ENCODE assay signal across 38 cellular contexts in genomic region chr2:167537743-167538142, GRCh38.
"Had no signal": no experiment of that assay in that cellular context is flagged by ENCODE, and none has a peak within 500 bp of the region (broad histone marks: within the 10 kb centered on the region; RNA-seq: fewer than 3 reads in every experiment).

No MANE protein-coding gene starts in this region.

- ATAC-seq: activated CD8-positive, alpha-beta T cell treated with anti-CD3 and anti-CD28 coated beads for 36 hours; activated naive CD4-positive, alpha-beta T cell treated with anti-CD3 and anti-CD28 coated beads, Interleukin-2, amount 50 U/mL, for 72 hours; activated T-cell treated with anti-CD3 and anti-CD28 coated beads, Interleukin-2, amount 50 U/mL, for 4 hours; activated T-cell treated with anti-CD3 and anti-CD28 coated beads, Interleukin-2, amount 50 U/mL, for 72 hours; activated T-helper 17 cell treated with anti-CD3 and anti-CD28 coated beads, Interleukin-2, amount 50 U/mL, for 72 hours had no signal

- H3K36me3 ChIP-seq: adrenal gland, cardiac muscle cell had no signal

- H3K27ac Mint-ChIP-seq: activated B cell treated with CpG ODN at 0.5 μM for 24 hours; activated CD4-positive, alpha-beta memory T cell treated with anti-CD3 and anti-CD28 coated beads for 36 hours; activated CD4-positive, alpha-beta T cell treated with anti-CD3 and anti-CD28 coated beads, Interleukin-2, amount 10 ng/mL, durations not matched to agents 24 days and 14 days; activated CD8-positive, alpha-beta T cell treated with anti-CD3 and anti-CD28 coated beads for 36 hours; activated naive CD4-positive, alpha-beta T cell treated with anti-CD3 and anti-CD28 coated beads for 36 hours; activated naive CD4-positive, alpha-beta T cell treated with anti-CD3 and anti-CD28 coated beads, Interleukin-2, amount 50 U/mL, for 72 hours; activated naive CD8-positive, alpha-beta T cell treated with anti-CD3 and anti-CD28 coated beads for 36 hours; activated T-cell treated with anti-CD3 and anti-CD28 coated beads, Interleukin-2, amount 50 U/mL, for 72 hours; activated T-helper 1 cell treated with anti-CD3 and anti-CD28 coated beads, Interleukin-12 subunit alpha, Interleukin-12 subunit beta, Interleukin-2, Interleukin-4 antibody, amounts not matched to agents 30 ng/mL and 10 ng/mL and 1 ng/mL, durations not matched to agents 14 hours and 24 hours and 36 hours; activated T-helper 17 cell treated with anti-CD3 and anti-CD28 coated beads, Interleukin-2, amount 50 U/mL, for 72 hours; brain; T-helper 1 cell treated with Interleukin-12 subunit alpha and Interleukin-12 subunit beta and Interleukin-4 antibody, amounts not matched to agents 30 μg/mL and 1 μg/mL, for 36 hours; T-helper 2 cell treated with Interferon-gamma antibody and Interleukin-4, amounts not matched to agents 5 μg/mL and 100 μg/mL, for 36 hours had no signal

- H3K4me1 Mint-ChIP-seq: activated B cell treated with CpG ODN at 0.5 μM for 24 hours; activated CD4-positive, alpha-beta T cell treated with anti-CD3 and anti-CD28 coated beads, Interleukin-2, amount 10 ng/mL, durations not matched to agents 24 days and 14 days; activated naive CD8-positive, alpha-beta T cell treated with anti-CD3 and anti-CD28 coated beads for 36 hours; activated T-helper 17 cell treated with anti-CD3 and anti-CD28 coated beads, Interleukin-2, amount 50 U/mL, for 72 hours; brain; central memory CD8-positive, alpha-beta T cell had no signal

- H3K9me3 Mint-ChIP-seq: activated B cell treated with CpG ODN at 0.5 μM for 24 hours; activated CD4-positive, alpha-beta memory T cell treated with anti-CD3 and anti-CD28 coated beads for 36 hours; activated CD4-positive, alpha-beta T cell treated with anti-CD3 and anti-CD28 coated beads, Interleukin-2, amount 10 ng/mL, durations not matched to agents 24 days and 14 days; activated CD8-positive, alpha-beta T cell treated with anti-CD3 and anti-CD28 coated beads for 36 hours; activated T-cell treated with anti-CD3 and anti-CD28 coated beads, Interleukin-2, amount 50 U/mL, for 4 hours; activated T-helper 1 cell treated with anti-CD3 and anti-CD28 coated beads, Interleukin-12 subunit alpha, Interleukin-12 subunit beta, Interleukin-2, Interleukin-4 antibody, amounts not matched to agents 30 ng/mL and 10 ng/mL and 1 ng/mL, durations not matched to agents 14 hours and 24 hours and 36 hours; activated T-helper 17 cell treated with anti-CD3 and anti-CD28 coated beads, Interleukin-2, amount 50 U/mL, for 72 hours; central memory CD8-positive, alpha-beta T cell; T-helper 1 cell treated with Interleukin-12 subunit alpha and Interleukin-12 subunit beta and Interleukin-4 antibody, amounts not matched to agents 30 μg/mL and 1 μg/mL, for 36 hours; T-helper 2 cell treated with Interferon-gamma antibody and Interleukin-4, amounts not matched to agents 5 μg/mL and 100 μg/mL, for 36 hours had no signal

- H3K36me3 Mint-ChIP-seq: activated CD4-positive, alpha-beta memory T cell treated with anti-CD3 and anti-CD28 coated beads for 36 hours; activated naive CD4-positive, alpha-beta T cell treated with anti-CD3 and anti-CD28 coated beads, Interleukin-2, amount 50 U/mL, for 72 hours; activated naive CD8-positive, alpha-beta T cell treated with anti-CD3 and anti-CD28 coated beads for 36 hours had no signal

- H3K4me3 Mint-ChIP-seq: activated B cell treated with CpG ODN at 0.5 μM for 24 hours; activated CD4-positive, alpha-beta memory T cell treated with anti-CD3 and anti-CD28 coated beads for 36 hours; activated CD4-positive, alpha-beta T cell treated with anti-CD3 and anti-CD28 coated beads, Interleukin-2, amount 10 ng/mL, durations not matched to agents 24 days and 14 days; activated CD8-positive, alpha-beta T cell treated with anti-CD3 and anti-CD28 coated beads for 36 hours; activated naive CD4-positive, alpha-beta T cell treated with anti-CD3 and anti-CD28 coated beads for 36 hours; activated naive CD8-positive, alpha-beta T cell treated with anti-CD3 and anti-CD28 coated beads for 36 hours; activated T-cell treated with anti-CD3 and anti-CD28 coated beads, Interleukin-2, amount 50 U/mL, for 4 hours; activated T-cell treated with anti-CD3 and anti-CD28 coated beads, Interleukin-2, amount 50 U/mL, for 72 hours; activated T-helper 1 cell treated with anti-CD3 and anti-CD28 coated beads, Interleukin-12 subunit alpha, Interleukin-12 subunit beta, Interleukin-2, Interleukin-4 antibody, amounts not matched to agents 30 ng/mL and 10 ng/mL and 1 ng/mL, durations not matched to agents 14 hours and 24 hours and 36 hours; activated T-helper 17 cell treated with anti-CD3 and anti-CD28 coated beads, Interleukin-2, amount 50 U/mL, for 72 hours; brain; central memory CD8-positive, alpha-beta T cell; T-helper 1 cell treated with Interleukin-12 subunit alpha and Interleukin-12 subunit beta and Interleukin-4 antibody, amounts not matched to agents 30 μg/mL and 1 μg/mL, for 36 hours; T-helper 2 cell treated with Interferon-gamma antibody and Interleukin-4, amounts not matched to agents 5 μg/mL and 100 μg/mL, for 36 hours had no signal

- H3K27ac ChIP-seq: adrenal gland, cardiac muscle cell, VCaP had no signal

- H3K9me3 ChIP-seq: adrenal gland had no signal

- H3K4me1 ChIP-seq: adrenal gland had no signal

- H3K4me3 ChIP-seq: adrenal gland, cardiac muscle cell had no signal

- H3K27me3 Mint-ChIP-seq: activated B cell treated with CpG ODN at 0.5 μM for 24 hours; activated CD4-positive, alpha-beta memory T cell treated with anti-CD3 and anti-CD28 coated beads for 36 hours; activated CD4-positive, alpha-beta T cell treated with anti-CD3 and anti-CD28 coated beads, Interleukin-2, amount 10 ng/mL, durations not matched to agents 24 days and 14 days; brain; central memory CD8-positive, alpha-beta T cell had no signal

- DNase-seq: activated B cell treated with CpG ODN at 0.5 μM for 24 hours; activated CD4-positive, alpha-beta memory T cell treated with anti-CD3 and anti-CD28 coated beads for 36 hours; activated CD4-positive, alpha-beta T cell treated with anti-CD3 and anti-CD28 coated beads for 4 hours; activated CD4-positive, alpha-beta T cell treated with anti-CD3 and anti-CD28 coated beads, Interleukin-2, amount 10 ng/mL, durations not matched to agents 24 days and 14 days; activated CD4-positive, alpha-beta T cell treated with anti-CD3 and anti-CD28 coated beads, Interleukin-2, amount 50 U/mL, for 1 hour; activated CD4-positive, alpha-beta T cell treated with anti-CD3 and anti-CD28 coated beads, Interleukin-2, amount 50 U/mL, for 4 hours; activated CD4-positive, CD25-positive, alpha-beta regulatory T cell treated with anti-CD3 and anti-CD28 coated beads, Interleukin-2, amount 50 U/mL, for 72 hours; activated CD8-positive, alpha-beta memory T cell treated with anti-CD3 and anti-CD28 coated beads, Interleukin-2, amount 50 U/mL, for 4 hours; activated CD8-positive, alpha-beta T cell treated with anti-CD3 and anti-CD28 coated beads for 36 hours; activated effector memory CD4-positive, alpha-beta T cell treated with anti-CD3 and anti-CD28 coated beads, Interleukin-2, amount 50 U/mL, for 16 hours; activated gamma-delta T cell treated with Interleukin-2 at 50 U/mL for 16 hours; activated naive CD4-positive, alpha-beta T cell; activated naive CD4-positive, alpha-beta T cell treated with anti-CD3 and anti-CD28 coated beads for 36 hours; activated naive CD4-positive, alpha-beta T cell treated with anti-CD3 and anti-CD28 coated beads, Interleukin-2, amount 50 U/mL, for 16 hours; activated naive CD8-positive, alpha-beta T cell treated with anti-CD3 and anti-CD28 coated beads for 36 hours; activated T-cell treated with anti-CD3 and anti-CD28 coated beads for 4 hours; activated T-cell treated with anti-CD3 and anti-CD28 coated beads, Interleukin-2, amount 50 U/mL, for 1 hour; activated T-cell treated with anti-CD3 and anti-CD28 coated beads, Interleukin-2, amount 50 U/mL, for 4 hours; activated T-cell treated with anti-CD3 and anti-CD28 coated beads, Interleukin-2, amount 50 U/mL, for 72 hours; adrenal gland; amniotic stem cell; aorta; caudate nucleus; SW 1271; T-helper 1 cell; T-helper 2 cell; T-helper 9 cell had no signal

- H3K27me3 ChIP-seq: adrenal gland, cardiac muscle cell had no signal

- FAIRE-seq: bronchial epithelial cell, TTC549 had no signal
